ENCODE assay signal across 25 cellular contexts in genomic region chr18:58299936-58300335, GRCh38.
"Had no signal": no experiment of that assay in that cellular context is flagged by ENCODE, and none has a peak within 500 bp of the region (broad histone marks: within the 10 kb centered on the region; RNA-seq: fewer than 3 reads in every experiment).

No MANE protein-coding gene starts in this region.

- H3K36me3 ChIP-seq: heart left ventricle, vagina had no signal

- H3K9me3 ChIP-seq: heart left ventricle, testis, vagina had no signal

- H3K27ac Mint-ChIP-seq: activated CD4-positive, alpha-beta memory T cell treated with anti-CD3 and anti-CD28 coated beads, Interleukin-2, amount 10 ng/mL, durations not matched to agents 7 days and 5 days; activated CD4-positive, alpha-beta T cell treated with anti-CD3 and anti-CD28 coated beads, Interleukin-2, amount 10 ng/mL, durations not matched to agents 7 days and 5 days; activated naive CD4-positive, alpha-beta T cell treated with anti-CD3 and anti-CD28 coated beads, Interleukin-2, amount 10 ng/mL, durations not matched to agents 7 days and 5 days; activated naive CD8-positive, alpha-beta T cell treated with anti-CD3 and anti-CD28 coated beads, Interleukin-2, amount 10 ng/mL, durations not matched to agents 7 days and 5 days; activated T-cell treated with anti-CD3 and anti-CD28 coated beads, Interleukin-2, amount 50 U/mL, for 24 hours; effector memory CD8-positive, alpha-beta T cell; naive thymus-derived CD8-positive, alpha-beta T cell; type B pancreatic cell; WTC11 had no signal

- ATAC-seq: effector memory CD8-positive, alpha-beta T cell; naive thymus-derived CD8-positive, alpha-beta T cell; right cardiac atrium; stimulated activated naive CD8-positive, alpha-beta T cell treated with anti-CD3 and anti-CD28 coated beads, Interleukin-15, Interleukin-2, amounts not matched to agents 100 U/mL and 50 U/mL, for 24 hours; WTC11 had no signal

- H3K4me1 Mint-ChIP-seq: neural crest cell had no signal

- H3K36me3 Mint-ChIP-seq: activated naive CD4-positive, alpha-beta T cell treated with anti-CD3 and anti-CD28 coated beads, Interleukin-2, amount 10 ng/mL, durations not matched to agents 7 days and 5 days; activated naive CD8-positive, alpha-beta T cell treated with anti-CD3 and anti-CD28 coated beads, Interleukin-2, amount 10 ng/mL, durations not matched to agents 7 days and 5 days; naive thymus-derived CD8-positive, alpha-beta T cell had no signal

- H3K9me3 Mint-ChIP-seq: activated CD4-positive, alpha-beta memory T cell treated with anti-CD3 and anti-CD28 coated beads, Interleukin-2, amount 10 ng/mL, durations not matched to agents 7 days and 5 days; activated CD4-positive, alpha-beta T cell treated with anti-CD3 and anti-CD28 coated beads, Interleukin-2, amount 10 ng/mL, durations not matched to agents 7 days and 5 days; activated naive CD4-positive, alpha-beta T cell treated with anti-CD3 and anti-CD28 coated beads, Interleukin-2, amount 10 ng/mL, durations not matched to agents 7 days and 5 days; activated T-cell treated with anti-CD3 and anti-CD28 coated beads, Interleukin-2, amount 50 U/mL, for 24 hours; type B pancreatic cell had no signal

- DNase-seq: activated CD4-positive, alpha-beta memory T cell treated with anti-CD3 and anti-CD28 coated beads, Interleukin-2, amount 10 ng/mL, durations not matched to agents 7 days and 5 days; activated CD4-positive, alpha-beta T cell treated with anti-CD3 and anti-CD28 coated beads for 1 hour; activated CD4-positive, alpha-beta T cell treated with anti-CD3 and anti-CD28 coated beads, Interleukin-2, amount 10 ng/mL, durations not matched to agents 7 days and 5 days; activated CD8-positive, alpha-beta memory T cell treated with anti-CD3 and anti-CD28 coated beads, Interleukin-2, amount 50 U/mL, for 48 hours; activated gamma-delta T cell; activated naive CD4-positive, alpha-beta T cell treated with anti-CD3 and anti-CD28 coated beads, Interleukin-2, amount 10 ng/mL, durations not matched to agents 7 days and 5 days; activated naive CD8-positive, alpha-beta T cell treated with anti-CD3 and anti-CD28 coated beads, Interleukin-2, amount 10 ng/mL, durations not matched to agents 7 days and 5 days; activated T-cell treated with anti-CD3 and anti-CD28 coated beads, Interleukin-2, amount 50 U/mL, for 24 hours; amygdala; caudate nucleus; cortex of kidney; effector memory CD8-positive, alpha-beta T cell; erythroblast; foreskin fibroblast; heart left ventricle; naive thymus-derived CD8-positive, alpha-beta T cell; nucleus accumbens; right cardiac atrium; stimulated activated CD4-positive, alpha-beta T cell treated with anti-CD3 and anti-CD28 coated beads, Interleukin-2, amount 100 ng/mL, for 48 hours; stimulated activated naive CD8-positive, alpha-beta T cell treated with anti-CD3 and anti-CD28 coated beads, Interleukin-15, Interleukin-2, amounts not matched to agents 100 U/mL and 50 U/mL, for 24 hours; testis had no signal

- H3K27me3 Mint-ChIP-seq: type B pancreatic cell had no signal

- H3K27me3 ChIP-seq: heart left ventricle, testis, vagina had no signal

- H3K27ac ChIP-seq: testis, vagina had no signal

- H3K4me1 ChIP-seq: testis had no signal

- H3K4me3 ChIP-seq: heart left ventricle, testis, vagina had no signal

- H3K4me3 Mint-ChIP-seq: activated CD4-positive, alpha-beta memory T cell treated with anti-CD3 and anti-CD28 coated beads, Interleukin-2, amount 10 ng/mL, durations not matched to agents 7 days and 5 days; activated CD4-positive, alpha-beta T cell treated with anti-CD3 and anti-CD28 coated beads, Interleukin-2, amount 10 ng/mL, durations not matched to agents 7 days and 5 days; activated naive CD4-positive, alpha-beta T cell treated with anti-CD3 and anti-CD28 coated beads, Interleukin-2, amount 10 ng/mL, durations not matched to agents 7 days and 5 days; activated naive CD8-positive, alpha-beta T cell treated with anti-CD3 and anti-CD28 coated beads, Interleukin-2, amount 10 ng/mL, durations not matched to agents 7 days and 5 days; activated T-cell treated with anti-CD3 and anti-CD28 coated beads, Interleukin-2, amount 50 U/mL, for 24 hours; effector memory CD8-positive, alpha-beta T cell; naive thymus-derived CD8-positive, alpha-beta T cell; neural crest cell; type B pancreatic cell; WTC11 had no signal
